13 cellular contexts compared by ENCODE assay signal in genomic region chr2:45892757-45893156, GRCh38.
A peak's percentile ranks its signal among the peaks of the same experiment; 100 is the strongest.
DNase-seq lines count a peak whose midpoint lies in the region; ATAC-seq and TF ChIP-seq lines count a peak whose summit lies in the region.
"Had no signal": no experiment of that assay in that cellular context is flagged by ENCODE, and none has a peak within 500 bp of the region (broad histone marks: within the 10 kb centered on the region; RNA-seq: fewer than 3 reads in every experiment).

No MANE protein-coding gene starts in this region.

- H3K4me1 Mint-ChIP-seq in CD4-positive, alpha-beta T cell (ENCODE audit: low read depth): peaks cover 52% of the 10 kb centered on the region
- peaks cover 29 to 52% (median 48%) of the 10 kb centered on the region in 7 donors for H3K4me1 Mint-ChIP-seq in naive thymus-derived CD4-positive, alpha-beta T cell
- H3K4me1 Mint-ChIP-seq in activated CD8-positive, alpha-beta memory T cell treated with anti-CD3 and anti-CD28 coated beads, Interleukin-2, amount 10 ng/mL, durations not matched to agents 7 days and 5 days: peaks cover 34% of the 10 kb centered on the region

- H3K4me3 ChIP-seq in astrocyte of the cerebellum (ENCODE audit: low read depth, low read length) (no peak overlapping the region), OCI-LY7 (ENCODE audit: low read depth, low read length, poor library complexity, severe bottlenecking) (no peak overlapping the region)
- H3K4me3 ChIP-seq in naive thymus-derived CD4-positive, alpha-beta T cell (ENCODE audit: low read length): no peak overlapping the region
- H3K4me3 ChIP-seq: adrenal gland, Peyer's patch had no signal

- POLR2A ChIA-PET in CD4-positive, alpha-beta T cell (lab: Charles Lee): no interaction called here
- POLR2A ChIA-PET in naive thymus-derived CD4-positive, alpha-beta T cell (lab: Charles Lee): no interaction called here
- POLR2A ChIA-PET in OCI-LY7 (lab: Charles Lee): no interaction called here

- DNase-seq in CD4-positive, alpha-beta T cell: no peak
- peak; percentile 58 for DNase-seq in M059J (ENCODE audit: low read depth)
- peak; percentile 75 for DNase-seq in astrocyte of the cerebellum (ENCODE audit: low read depth)
- DNase-seq in naive thymus-derived CD4-positive, alpha-beta T cell: no peak
- DNase-seq in activated CD8-positive, alpha-beta memory T cell treated with anti-CD3 and anti-CD28 coated beads, Interleukin-2, amount 10 ng/mL, durations not matched to agents 7 days and 5 days: no peak
- DNase-seq in OCI-LY7 (ENCODE audit: low spot score): no peak
- DNase-seq: activated CD8-positive, alpha-beta memory T cell treated with anti-CD3 and anti-CD28 coated beads, Interleukin-2, amount 50 U/mL, for 48 hours; NCI-H1048; Peyer's patch; stimulated activated naive CD4-positive, alpha-beta T cell had no signal

- in situ Hi-C loops in astrocyte of the cerebellum (cut with HindIII; ENCODE audit: low sequenced_read_pairs): no loop called here

- H2AFZ ChIP-seq in OCI-LY7 (ENCODE audit: low read length): no peak overlapping the region

- H3K27me3 ChIP-seq in CD4-positive, alpha-beta T cell (ENCODE audit: control insufficient read depth, insufficient read depth, low read length): no peaks in the 10 kb centered on the region
- no peaks in the 10 kb centered on the region for H3K27me3 ChIP-seq in naive thymus-derived CD4-positive, alpha-beta T cell (ENCODE audit: control insufficient read depth in 2 of 2, insufficient read depth in 2 of 2, low read length in 2 of 2)
- H3K27me3 ChIP-seq: adrenal gland, Peyer's patch had no signal

- H3K9me3 ChIP-seq in CD4-positive, alpha-beta T cell (ENCODE audit: control insufficient read depth, low read length): no peaks in the 10 kb centered on the region
- no peaks in the 10 kb centered on the region for H3K9me3 ChIP-seq in naive thymus-derived CD4-positive, alpha-beta T cell (ENCODE audit: control insufficient read depth in 2 of 3, low read length in 3 of 3)
- no peaks in the 10 kb centered on the region for H3K9me3 ChIP-seq in OCI-LY7 (ENCODE audit: low read length)
- H3K9me3 ChIP-seq: adrenal gland, Peyer's patch had no signal

- no peaks in the 10 kb centered on the region for H3K9me3 Mint-ChIP-seq in CD4-positive, alpha-beta T cell
- H3K9me3 Mint-ChIP-seq in naive thymus-derived CD4-positive, alpha-beta T cell: no peaks in the 10 kb centered on the region
- no peaks in the 10 kb centered on the region for H3K9me3 Mint-ChIP-seq in activated CD8-positive, alpha-beta memory T cell treated with anti-CD3 and anti-CD28 coated beads, Interleukin-2, amount 10 ng/mL, durations not matched to agents 7 days and 5 days (ENCODE audit: low read depth)

- H3K4me3 Mint-ChIP-seq in CD4-positive, alpha-beta T cell: no peak overlapping the region
- H3K4me3 Mint-ChIP-seq in naive thymus-derived CD4-positive, alpha-beta T cell: peak overlapping the region in 6 of 10 donors; percentile 5 to 76 (median 66)
- H3K4me3 Mint-ChIP-seq in activated CD8-positive, alpha-beta memory T cell treated with anti-CD3 and anti-CD28 coated beads, Interleukin-2, amount 10 ng/mL, durations not matched to agents 7 days and 5 days: no peak overlapping the region

- ATAC-seq in CD4-positive, alpha-beta T cell (ENCODE audit: poor library complexity): no peak
- ATAC-seq in naive thymus-derived CD4-positive, alpha-beta T cell: no peak
- ATAC-seq in activated CD8-positive, alpha-beta memory T cell treated with anti-CD3 and anti-CD28 coated beads, Interleukin-2, amount 10 ng/mL, durations not matched to agents 7 days and 5 days: no peak
- no peak for ATAC-seq in GM19452 (IDR thresholded peaks at IDR 0.05; ENCODE audit: unreplicated experiment)
- no peak for ATAC-seq in HG02970 (IDR thresholded peaks at IDR 0.05; ENCODE audit: low FRiP score, unreplicated experiment)

- no peak for TF ChIP-seq CTCF in CD4-positive, alpha-beta T cell (IDR thresholded peaks at IDR 0.05)
- TF ChIP-seq CTCF in astrocyte of the cerebellum (IDR thresholded peaks at IDR 0.05; ENCODE audit: low read depth, low read length, missing control alignments) (no peak), OCI-LY7 (conservative IDR thresholded peaks at IDR 0.05; ENCODE audit: low read length) (no peak)

- no peaks in the 10 kb centered on the region for H3K79me2 ChIP-seq in OCI-LY7 (ENCODE audit: insufficient read depth, low read depth, low read length)

- no TSS peak for BruUV-seq in OCI-LY7 (replicated peaks; lab: Mats Ljungman, UMichigan)

- peaks cover 0 to 40% of the 10 kb centered on the region in 2 donors for H3K4me1 ChIP-seq in naive thymus-derived CD4-positive, alpha-beta T cell (ENCODE audit: control insufficient read depth in 2 of 2, insufficient read depth in 2 of 2, low read length in 2 of 2)
- H3K4me1 ChIP-seq in OCI-LY7 (ENCODE audit: insufficient read depth, low read length, poor library complexity, severe bottlenecking): peaks cover 6% of the 10 kb centered on the region

- intact Hi-C loops in CD4-positive, alpha-beta T cell (cut with DNase I, micrococcal nuclease): no loop called here
- intact Hi-C loops in naive thymus-derived CD4-positive, alpha-beta T cell (cut with micrococcal nuclease): no loop called here
- intact Hi-C loops in OCI-LY7 (cut with micrococcal nuclease; ENCODE audit: unreplicated experiment): no loop called here

- no peak overlapping the region for H3K4me2 ChIP-seq in OCI-LY7 (ENCODE audit: low read length)

- H3K9me2 ChIP-seq in OCI-LY7 (ENCODE audit: insufficient read depth, low read length): no peaks in the 10 kb centered on the region

- no peaks in the 10 kb centered on the region for H4K20me1 ChIP-seq in OCI-LY7 (ENCODE audit: insufficient read depth, low read length)

- CTCF ChIA-PET in CD4-positive, alpha-beta T cell (lab: Charles Lee): no interaction called here
- CTCF ChIA-PET in naive thymus-derived CD4-positive, alpha-beta T cell (lab: Charles Lee): no interaction called here
- CTCF ChIA-PET in activated CD8-positive, alpha-beta memory T cell treated with anti-CD3 and anti-CD28 coated beads, Interleukin-2, amount 10 ng/mL, durations not matched to agents 7 days and 5 days (lab: Charles Lee): no interaction called here
- CTCF ChIA-PET in OCI-LY7 (lab: Charles Lee; ENCODE audit: unreplicated experiment): no interaction called here

- H3K36me3 ChIP-seq in naive thymus-derived CD4-positive, alpha-beta T cell (ENCODE audit: control insufficient read depth in 2 of 3, insufficient read depth in 3 of 3, low read length in 3 of 3): no peaks in the 10 kb centered on the region
- H3K36me3 ChIP-seq in OCI-LY7 (ENCODE audit: insufficient read depth, low read length): no peaks in the 10 kb centered on the region
- H3K36me3 ChIP-seq: adrenal gland, Peyer's patch had no signal

- no peaks in the 10 kb centered on the region for H3K27me3 Mint-ChIP-seq in CD4-positive, alpha-beta T cell
- no peaks in the 10 kb centered on the region for H3K27me3 Mint-ChIP-seq in naive thymus-derived CD4-positive, alpha-beta T cell
- H3K27me3 Mint-ChIP-seq in activated CD8-positive, alpha-beta memory T cell treated with anti-CD3 and anti-CD28 coated beads, Interleukin-2, amount 10 ng/mL, durations not matched to agents 7 days and 5 days: no peaks in the 10 kb centered on the region

- no peak overlapping the region for H3K27ac ChIP-seq in CD4-positive, alpha-beta T cell (ENCODE audit: low read depth, low read length)
- H3K27ac ChIP-seq in naive thymus-derived CD4-positive, alpha-beta T cell (ENCODE audit: low read depth, low read length): no peak overlapping the region
- no peak overlapping the region for H3K27ac ChIP-seq in OCI-LY7 (ENCODE audit: low read depth, low read length, poor library complexity, severe bottlenecking)

- H3K36me3 Mint-ChIP-seq in CD4-positive, alpha-beta T cell (ENCODE audit: low read depth): no peaks in the 10 kb centered on the region
- no peaks in the 10 kb centered on the region for H3K36me3 Mint-ChIP-seq in naive thymus-derived CD4-positive, alpha-beta T cell
- H3K36me3 Mint-ChIP-seq in activated CD8-positive, alpha-beta memory T cell treated with anti-CD3 and anti-CD28 coated beads, Interleukin-2, amount 10 ng/mL, durations not matched to agents 7 days and 5 days: no peaks in the 10 kb centered on the region

- H3K27ac Mint-ChIP-seq in CD4-positive, alpha-beta T cell: peak overlapping the region; percentile 71
- peak overlapping the region in 5 of 9 donors; percentile 85 to 96 (median 90) for H3K27ac Mint-ChIP-seq in naive thymus-derived CD4-positive, alpha-beta T cell
- H3K27ac Mint-ChIP-seq in activated CD8-positive, alpha-beta memory T cell treated with anti-CD3 and anti-CD28 coated beads, Interleukin-2, amount 10 ng/mL, durations not matched to agents 7 days and 5 days: no peak overlapping the region

Comparison
In these comparisons a context has a peak if more than half of its experiments do, and no peak if none do; other contexts are left out.
1. DNase-seq: peak in M059J (single experiment) and astrocyte of the cerebellum (single experiment); none in CD4-positive, alpha-beta T cell (0 of 10), naive thymus-derived CD4-positive, alpha-beta T cell (0 of 9), activated CD8-positive, alpha-beta memory T cell treated with anti-CD3 and anti-CD28 coated beads, Interleukin-2, amount 10 ng/mL, durations not matched to agents 7 days and 5 days (single experiment) and OCI-LY7 (single experiment).
2. H3K4me3 Mint-ChIP-seq: peak in naive thymus-derived CD4-positive, alpha-beta T cell (6 of 10); none in CD4-positive, alpha-beta T cell (single experiment) and activated CD8-positive, alpha-beta memory T cell treated with anti-CD3 and anti-CD28 coated beads, Interleukin-2, amount 10 ng/mL, durations not matched to agents 7 days and 5 days (single experiment).